10 cellular contexts compared by ENCODE assay signal in the genomic region with DNA sequence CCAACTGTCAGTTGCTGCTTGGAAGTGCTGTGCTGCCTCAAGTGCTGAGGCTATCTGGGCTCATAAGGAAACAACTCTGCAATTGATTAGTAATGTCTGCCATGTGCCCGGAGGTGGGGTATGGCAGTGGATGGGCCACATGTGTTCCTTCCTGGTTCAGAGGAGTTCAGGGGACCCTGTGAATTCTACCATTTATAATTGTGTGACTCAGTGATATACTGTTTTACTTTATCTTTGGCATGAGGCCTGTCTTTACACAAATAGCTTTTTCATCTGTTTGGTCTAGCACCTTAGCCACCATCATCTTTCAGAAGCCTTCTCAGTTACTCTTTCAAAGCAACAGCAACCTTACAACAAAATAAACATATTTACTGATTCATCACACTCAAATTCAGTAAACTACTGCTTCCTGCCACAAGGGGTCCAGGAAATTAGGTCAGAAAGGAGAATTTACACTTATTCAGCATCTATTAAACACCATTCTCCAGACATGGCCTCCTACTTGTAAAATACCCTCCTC. TPM values are rescaled to one million over a fixed set of nuclear protein-coding genes. Genes with fewer than 3 reads are reported as not detected.
DNase-seq lines count a peak whose midpoint lies in the region; ATAC-seq and TF ChIP-seq lines count a peak whose summit lies in the region.
"Had no signal": no experiment of that assay in that cellular context is flagged by ENCODE, and none has a peak within 500 bp of the region (broad histone marks: within the 10 kb centered on the region; RNA-seq: fewer than 3 reads in every experiment).

No MANE protein-coding gene starts in this region.

- H3K9me3 ChIP-seq in muscle layer of duodenum (ENCODE audit: control insufficient read depth in 1 of 2, low read length in 2 of 2), result no peaks in the 10 kb centered on the region

- no peaks in the 10 kb centered on the region for H3K79me2 ChIP-seq in KMS-11 (ENCODE audit: insufficient read depth, low read depth)

- H3K4me3 ChIP-seq in KMS-11 (IDR thresholded peaks at IDR 0.05; ENCODE audit: insufficient read depth, low read depth, low read length), result no peak overlapping the region
- no peak overlapping the region for H3K4me3 ChIP-seq in cardiac fibroblast (replicated peaks in 1 of 2; ENCODE audit: low read depth in 2 of 2, low read length in 2 of 2)
- H3K4me3 ChIP-seq in muscle layer of duodenum (ENCODE audit: low read depth in 1 of 2, low read length in 2 of 2), result no peak overlapping the region

- H3K4me1 ChIP-seq in KMS-11 (ENCODE audit: low read depth, poor library complexity, severe bottlenecking), result no peaks in the 10 kb centered on the region
- H3K4me1 ChIP-seq in muscle layer of duodenum (ENCODE audit: control insufficient read depth in 1 of 2, insufficient read depth in 2 of 2, low read length in 2 of 2), result peaks cover 0 to 31% of the 10 kb centered on the region in 2 donors

- in situ Hi-C loops in Caki2 (cut with HindIII; ENCODE audit: low pct_unique_long_range_greater_than_20kb, low sequenced_read_pairs), result no loop called here

- peak; percentile 42 for TF ChIP-seq CTCF in KMS-11 (conservative IDR thresholded peaks at IDR 0.05; ENCODE audit: low read depth, low read length)
- peak; percentile 52 for TF ChIP-seq CTCF in cardiac fibroblast (IDR thresholded peaks at IDR 0.05; ENCODE audit: low read depth, low read length)

- no peaks in the 10 kb centered on the region for H3K36me3 ChIP-seq in KMS-11 (ENCODE audit: insufficient read depth)
- no peaks in the 10 kb centered on the region for H3K36me3 ChIP-seq in muscle layer of duodenum (ENCODE audit: control insufficient read depth in 1 of 2, insufficient read depth in 2 of 2, low read length in 2 of 2)

- no peak overlapping the region for H3K9ac ChIP-seq in KMS-11

- ATAC-seq in HG03460 (IDR thresholded peaks at IDR 0.05; ENCODE audit: unreplicated experiment), result no peak
- ATAC-seq in HG03342 (IDR thresholded peaks at IDR 0.05; ENCODE audit: unreplicated experiment), result no peak

- no peak overlapping the region for H2AFZ ChIP-seq in KMS-11 (ENCODE audit: low read depth)

- H3K27ac ChIP-seq in KMS-11, result no peak overlapping the region
- peak overlapping the region; percentile 46 for H3K27ac ChIP-seq in muscle layer of duodenum (ENCODE audit: low read length)

- H3K4me2 ChIP-seq in KMS-11, result no peak overlapping the region

- DNase-seq in Caki2 (ENCODE audit: low read depth) (peak; percentile 54), cardiac fibroblast (ENCODE audit: low read depth in 2 of 2) (peak; percentile 55 to 64), hippocampal formation (lab: John Stamatoyannopoulos, UW) (no peak), NCI-H446 treated with DMSO at 0.1 percent for 48 hours (lab: John Stamatoyannopoulos, UW) (no peak)
- DNase-seq: occipital lobe, T-cell had no signal

- H3K27me3 ChIP-seq in KMS-11 (ENCODE audit: insufficient read depth, low read depth), result no peaks in the 10 kb centered on the region
- no peaks in the 10 kb centered on the region for H3K27me3 ChIP-seq in muscle layer of duodenum (ENCODE audit: low read depth, low read length)

- H4K20me1 ChIP-seq in KMS-11 (ENCODE audit: insufficient read depth), result no peaks in the 10 kb centered on the region

RNA-seq across cellular contexts. Expression of gene DKK3, which starts 20.9 kb away (rescaled TPM):
- total RNA-seq in Caki2 (2014; rRNA removed; shearing (Covaris generic); ENCODE audit: low replicate concordance), result 54.2 and 67.3 TPM in 2 replicates

Comparison
In these comparisons a context has a peak if more than half of its experiments do, and no peak if none do; other contexts are left out.
1. DNase-seq: peak in Caki2 (single experiment) and cardiac fibroblast (2 of 2); none in hippocampal formation (0 of 2) and NCI-H446 treated with DMSO at 0.1 percent for 48 hours (single experiment).